ENCODE assay signal across 18 cellular contexts in the genomic region with DNA sequence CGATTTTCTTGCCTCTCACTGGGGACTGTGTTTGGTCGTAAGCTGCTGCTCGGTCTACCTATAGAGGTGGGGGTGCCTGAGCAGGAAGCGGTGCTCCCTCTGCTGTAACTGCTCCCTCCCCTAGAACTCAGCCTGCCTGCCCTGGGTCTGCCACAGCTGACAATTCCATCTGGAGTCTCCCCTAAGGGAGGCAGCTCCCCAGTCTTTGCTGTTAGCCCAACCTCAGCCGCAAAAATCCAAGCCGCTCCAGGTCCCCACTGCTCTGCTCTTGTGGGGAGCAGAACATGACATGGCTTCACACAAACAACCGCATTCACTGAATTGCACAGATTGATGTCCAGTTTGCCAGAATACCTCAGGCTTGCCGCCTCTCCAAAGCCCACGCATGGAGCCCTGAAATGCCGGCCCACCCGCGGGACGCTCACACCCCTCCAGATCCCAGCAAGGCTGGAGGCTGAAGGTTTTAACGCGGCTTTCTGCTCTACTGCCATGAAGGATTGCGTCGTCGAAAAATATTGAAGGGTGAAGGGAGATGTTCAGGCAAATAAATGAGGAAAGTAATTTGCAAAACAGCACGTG.
DNase-seq lines count a peak whose midpoint lies in the region; ATAC-seq and TF ChIP-seq lines count a peak whose summit lies in the region.
"Had no signal": no experiment of that assay in that cellular context is flagged by ENCODE, and none has a peak within 500 bp of the region (broad histone marks: within the 10 kb centered on the region; RNA-seq: fewer than 3 reads in every experiment).

No MANE protein-coding gene starts in this region.

- H3K27ac ChIP-seq in SK-N-SH (ENCODE audit: low read depth in 2 of 2, low read length in 1 of 2) (no peak overlapping the region), iPS-18a (ENCODE audit: low read length) (no peak overlapping the region), neural cell (ENCODE audit: low read length) (no peak overlapping the region), PC-3 (ENCODE audit: low read length) (no peak overlapping the region)
- H3K27ac ChIP-seq: 22Rv1 had no signal

- ATAC-seq in SK-N-SH treated with all-trans-retinoic acid at 6 μM for 48 hours: no peak
- ATAC-seq in PC-3: no peak
- ATAC-seq: HCT116 had no signal

- H3K4me2 ChIP-seq in SK-N-SH (no peak overlapping the region), neural cell (ENCODE audit: low read length) (no peak overlapping the region), PC-3 (ENCODE audit: low read length) (no peak overlapping the region)

- H3K9me2 ChIP-seq in SK-N-SH: no peaks in the 10 kb centered on the region
- H3K9me2 ChIP-seq in neural cell (ENCODE audit: insufficient read depth, low read length): no peaks in the 10 kb centered on the region
- H3K9me2 ChIP-seq in PC-3 (replicated peaks; ENCODE audit: low read length): no peaks in the 10 kb centered on the region

- H3K9ac ChIP-seq in SK-N-SH (no peak overlapping the region), iPS-18a (ENCODE audit: low read length) (no peak overlapping the region), neural cell (ENCODE audit: low read length) (no peak overlapping the region), PC-3 (ENCODE audit: low read length) (no peak overlapping the region)

- H3K9me3 ChIP-seq in SK-N-SH (no peaks in the 10 kb centered on the region), iPS-18a (ENCODE audit: control insufficient read depth, low read depth, low read length) (no peaks in the 10 kb centered on the region), neural cell (ENCODE audit: low read length) (no peaks in the 10 kb centered on the region), PC-3 (ENCODE audit: low read length) (no peaks in the 10 kb centered on the region)

- POLR2A ChIA-PET in SK-N-SH (lab: Yijun Ruan, JAX) (no interaction called here), PC-3 (lab: Charles Lee; ENCODE audit: unreplicated experiment) (no interaction called here)

- H3K4me1 ChIP-seq in SK-N-SH (ENCODE audit: control insufficient read depth in 1 of 2, insufficient read depth in 2 of 2, low read depth in 1 of 2, low read length in 1 of 2) (no peaks in the 10 kb centered on the region), iPS-18a (ENCODE audit: control insufficient read depth, low read depth, low read length) (peaks cover 34% of the 10 kb centered on the region), PC-3 (ENCODE audit: insufficient read depth, low read length) (no peaks in the 10 kb centered on the region)

- BruUV-seq in PC-3 (replicated peaks; lab: Mats Ljungman, UMichigan): no TSS peak

- H3F3A ChIP-seq in SK-N-SH (replicated peaks; ENCODE audit: insufficient read depth): no peaks in the 10 kb centered on the region
- no peaks in the 10 kb centered on the region for H3F3A ChIP-seq in neural cell (ENCODE audit: insufficient read depth, low read length, poor library complexity, severe bottlenecking)
- no peaks in the 10 kb centered on the region for H3F3A ChIP-seq in PC-3 (ENCODE audit: low read length, unreplicated experiment)

- no peaks in the 10 kb centered on the region for H3K36me3 ChIP-seq in SK-N-SH (replicated peaks in 1 of 2; ENCODE audit: control insufficient read depth in 1 of 2, insufficient read depth in 2 of 2, low read length in 1 of 2)
- H3K36me3 ChIP-seq in iPS-18a (ENCODE audit: control insufficient read depth, low read depth, low read length): no peaks in the 10 kb centered on the region
- no peaks in the 10 kb centered on the region for H3K36me3 ChIP-seq in neural cell (ENCODE audit: insufficient read depth, low read length)
- no peaks in the 10 kb centered on the region for H3K36me3 ChIP-seq in PC-3 (ENCODE audit: low read depth, low read length)

- TF ChIP-seq RAD21 in SK-N-SH (IDR thresholded peaks at IDR 0.05; ENCODE audit: low read length) (no peak), neural cell (conservative IDR thresholded peaks at IDR 0.05) (no peak)

- no peak for TF ChIP-seq CTCF in SK-N-SH (IDR thresholded peaks at IDR 0.05)
- TF ChIP-seq CTCF in neural cell (IDR thresholded peaks at IDR 0.05; ENCODE audit: poor library complexity, severe bottlenecking): no peak
- TF ChIP-seq CTCF in PC-3 (conservative IDR thresholded peaks at IDR 0.05; ENCODE audit: low read depth, low read length): no peak

- intact Hi-C loops in PC-3 (cut with micrococcal nuclease): no loop called here

- no peaks in the 10 kb centered on the region for H3K79me2 ChIP-seq in SK-N-SH (ENCODE audit: insufficient read depth)
- H3K79me2 ChIP-seq in neural cell (replicated peaks; ENCODE audit: insufficient read depth, low read length): no peaks in the 10 kb centered on the region
- no peaks in the 10 kb centered on the region for H3K79me2 ChIP-seq in PC-3 (ENCODE audit: low read length)

- H3K4me3 ChIP-seq in SK-N-SH (ENCODE audit: low read depth in 2 of 2, low read length in 1 of 2) (no peak overlapping the region), iPS-18a (ENCODE audit: low read length) (peak overlapping the region; percentile 4), neural cell (ENCODE audit: low read length) (peak overlapping the region; percentile 24), PC-3 (ENCODE audit: low read length) (no peak overlapping the region)

- H4K20me1 ChIP-seq in SK-N-SH (ENCODE audit: insufficient read depth): no peaks in the 10 kb centered on the region
- no peaks in the 10 kb centered on the region for H4K20me1 ChIP-seq in neural cell (ENCODE audit: insufficient read depth)
- H4K20me1 ChIP-seq in PC-3 (ENCODE audit: low read length): no peaks in the 10 kb centered on the region

- no peak overlapping the region for H2AFZ ChIP-seq in SK-N-SH (ENCODE audit: low read depth)
- H2AFZ ChIP-seq in neural cell (ENCODE audit: low read depth, low read length): no peak overlapping the region
- no peak overlapping the region for H2AFZ ChIP-seq in PC-3 (ENCODE audit: low read length)

- DNase-seq in SK-N-SH (no peak), SKM-1 (lab: John Stamatoyannopoulos, UW; ENCODE audit: unreplicated experiment) (no peak), PC-3 (no peak), GM19238 (ENCODE audit: insufficient read length, low spot score) (no peak)
- no peak for DNase-seq in stimulated activated CD4-positive, alpha-beta T cell treated with anti-CD3 and anti-CD28 coated beads, Interleukin-12 subunit alpha, Interleukin-12 subunit beta, amount 100 ng/mL, for 4 hours
- DNase-seq: DND-41; KBM-7; NCI-H1105; NCI-H2081; NCI-H2171 treated with DMSO at 0.1 percent for 48 hours; NCI-H446 treated with DMSO at 0.1 percent for 48 hours; NK-92 treated with Interleukin-12 subunit alpha and Interleukin-12 subunit beta, amount 100 ng/mL, for 24 hours; SHP77 had no signal

- CTCF ChIA-PET in SK-N-SH (lab: Yijun Ruan, JAX) (no interaction called here), PC-3 (lab: Charles Lee) (no interaction called here)

- 3% methylated on average over 16 of the region's 19 CpGs for WGBS in SK-N-SH (ENCODE audit: low lambda C conversion rate)

- TF ChIP-seq EP300 in SK-N-SH (IDR thresholded peaks at IDR 0.05; ENCODE audit: borderline replicate concordance in 1 of 2, low read depth in 1 of 2, low read length in 1 of 2) (no peak), neural cell (conservative IDR thresholded peaks at IDR 0.05; ENCODE audit: poor library complexity, severe bottlenecking) (no peak)

- peaks cover 98% of the 10 kb centered on the region for H3K27me3 ChIP-seq in SK-N-SH (ENCODE audit: insufficient read depth)
- H3K27me3 ChIP-seq in iPS-18a (ENCODE audit: control insufficient read depth, insufficient read depth, low read length): peaks cover 100% of the 10 kb centered on the region
- peaks cover 87% of the 10 kb centered on the region for H3K27me3 ChIP-seq in neural cell (ENCODE audit: insufficient read depth, low read depth, low read length)
- peaks cover 83% of the 10 kb centered on the region for H3K27me3 ChIP-seq in PC-3 (ENCODE audit: low read length)

TF ChIP-seq in SK-N-SH, 30 proteins besides CTCF, POLR2A, EP300 and RAD21:
- TF ChIP-seq TCF12 (IDR thresholded peaks at IDR 0.05) (no peak), EZH2phosphoT487 (IDR thresholded peaks at IDR 0.05; ENCODE audit: borderline replicate concordance, low read depth) (0 out of 2 replicates have a peak, but pooled peaks have one; percentile 11)
TF ChIP-seq in SK-N-SH: peak in this region for 1.

TF ChIP-seq in SK-N-SH treated with all-trans-retinoic acid at 6 μM for 48 hours, 23 proteins besides CTCF, POLR2A, EP300 and RAD21 (continues in another document):
- TF ChIP-seq, protein P1, sequence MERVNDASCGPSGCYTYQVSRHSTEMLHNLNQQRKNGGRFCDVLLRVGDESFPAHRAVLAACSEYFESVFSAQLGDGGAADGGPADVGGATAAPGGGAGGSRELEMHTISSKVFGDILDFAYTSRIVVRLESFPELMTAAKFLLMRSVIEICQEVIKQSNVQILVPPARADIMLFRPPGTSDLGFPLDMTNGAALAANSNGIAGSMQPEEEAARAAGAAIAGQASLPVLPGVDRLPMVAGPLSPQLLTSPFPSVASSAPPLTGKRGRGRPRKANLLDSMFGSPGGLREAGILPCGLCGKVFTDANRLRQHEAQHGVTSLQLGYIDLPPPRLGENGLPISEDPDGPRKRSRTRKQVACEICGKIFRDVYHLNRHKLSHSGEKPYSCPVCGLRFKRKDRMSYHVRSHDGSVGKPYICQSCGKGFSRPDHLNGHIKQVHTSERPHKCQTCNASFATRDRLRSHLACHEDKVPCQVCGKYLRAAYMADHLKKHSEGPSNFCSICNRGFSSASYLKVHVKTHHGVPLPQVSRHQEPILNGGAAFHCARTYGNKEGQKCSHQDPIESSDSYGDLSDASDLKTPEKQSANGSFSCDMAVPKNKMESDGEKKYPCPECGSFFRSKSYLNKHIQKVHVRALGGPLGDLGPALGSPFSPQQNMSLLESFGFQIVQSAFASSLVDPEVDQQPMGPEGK (CRISPR knock-in tag; IDR thresholded peaks at IDR 0.05; ENCODE audit: borderline replicate concordance): no peak
- no peak for TF ChIP-seq SNAI2 (CRISPR knock-in tag; IDR thresholded peaks at IDR 0.05)

TF ChIP-seq in neural cell, 6 proteins besides CTCF, POLR2A, EP300 and RAD21 (continues in another document):
- TF ChIP-seq EZH2 (IDR thresholded peaks at IDR 0.05; ENCODE audit: borderline replicate concordance, insufficient read depth, low read length, poor library complexity, severe bottlenecking): no peak
- no peak for TF ChIP-seq POLR2AphosphoS5 (IDR thresholded peaks at IDR 0.05)

Comparison
In these comparisons a context has a peak if more than half of its experiments do, and no peak if none do; other contexts are left out.
1. H3K4me3 ChIP-seq: peak in iPS-18a (single experiment) and neural cell (single experiment); none in SK-N-SH (0 of 2) and PC-3 (single experiment).